In genomic region chr12:14290951-14291350, GRCh38 we compare ENCODE assay signal across 16 cellular contexts.
"Had no signal": no experiment of that assay in that cellular context is flagged by ENCODE, and none has a peak within 500 bp of the region (broad histone marks: within the 10 kb centered on the region; RNA-seq: fewer than 3 reads in every experiment).

No MANE protein-coding gene starts in this region.

- H3K9me3 ChIP-seq: gastrocnemius medialis had no signal

- H3K4me3 Mint-ChIP-seq: activated naive CD4-positive, alpha-beta T cell treated with anti-CD3 and anti-CD28 coated beads, Interleukin-2, amount 50 U/mL, for 24 hours; dendritic cell treated with granulocyte-macrophage colony-stimulating factor and Interleukin-4, amounts not matched to agents 40 ng/mL and 50 ng/mL, for 4 days; type B pancreatic cell had no signal

- H3K4me1 Mint-ChIP-seq: activated naive CD4-positive, alpha-beta T cell treated with anti-CD3 and anti-CD28 coated beads, Interleukin-2, amount 50 U/mL, for 24 hours had no signal

- H3K4me3 ChIP-seq: gastrocnemius medialis, heart left ventricle, right atrium auricular region, stomach had no signal

- H3K4me1 ChIP-seq: gastrocnemius medialis, right atrium auricular region, stomach had no signal

- H3K27me3 ChIP-seq: gastrocnemius medialis, heart left ventricle, right atrium auricular region, stomach had no signal

- DNase-seq: activated CD4-positive, alpha-beta T cell treated with anti-CD3 and anti-CD28 coated beads, Interleukin-2, amount 50 U/mL, for 4 hours; activated gamma-delta T cell; effector CD8-positive, alpha-beta T cell; gastrocnemius medialis; heart left ventricle; kidney glomerular epithelial cell; mesendoderm; stomach; T-helper 2 cell; WERI-Rb-1 had no signal

- H3K27ac ChIP-seq: gastrocnemius medialis, heart left ventricle, right atrium auricular region, stomach, WERI-Rb-1 had no signal

- H3K27ac Mint-ChIP-seq: activated naive CD4-positive, alpha-beta T cell treated with anti-CD3 and anti-CD28 coated beads, Interleukin-2, amount 50 U/mL, for 24 hours; dendritic cell treated with granulocyte-macrophage colony-stimulating factor and Interleukin-4, amounts not matched to agents 40 ng/mL and 50 ng/mL, for 4 days; progenitor cell of endocrine pancreas; type B pancreatic cell had no signal

- H3K36me3 ChIP-seq: gastrocnemius medialis, heart left ventricle, right atrium auricular region, stomach, WERI-Rb-1 had no signal

- ATAC-seq: esophagus mucosa, gastrocnemius medialis, heart left ventricle had no signal

- H3K27me3 Mint-ChIP-seq: activated naive CD4-positive, alpha-beta T cell treated with anti-CD3 and anti-CD28 coated beads, Interleukin-2, amount 50 U/mL, for 24 hours; dendritic cell treated with granulocyte-macrophage colony-stimulating factor and Interleukin-4, amounts not matched to agents 40 ng/mL and 50 ng/mL, for 4 days; progenitor cell of endocrine pancreas had no signal
